In the genomic region with DNA sequence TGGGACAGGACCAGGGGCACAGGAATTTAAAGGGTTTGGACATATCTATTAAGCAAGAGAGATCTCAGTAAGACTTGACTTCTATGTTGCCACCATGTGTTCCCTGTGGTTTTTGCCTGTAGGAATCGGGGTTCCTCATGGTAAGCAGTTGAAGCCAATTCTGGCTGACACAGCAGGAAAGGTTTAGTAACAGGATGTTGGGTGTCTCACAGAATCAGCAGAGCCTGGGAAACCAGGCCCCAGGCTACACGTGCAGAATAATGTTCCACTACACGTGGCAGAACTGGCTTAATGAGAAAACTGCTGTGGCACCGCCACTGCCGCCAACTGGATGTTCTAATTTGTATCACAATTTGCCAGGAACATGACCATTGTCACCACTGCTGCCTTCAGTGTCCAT, we compare ENCODE assay signal across 10 cellular contexts.
DNase-seq lines count a peak whose midpoint lies in the region; ATAC-seq, FAIRE-seq and TF ChIP-seq lines count a peak whose summit lies in the region.
"Had no signal": no experiment of that assay in that cellular context is flagged by ENCODE, and none has a peak within 500 bp of the region (broad histone marks: within the 10 kb centered on the region; RNA-seq: fewer than 3 reads in every experiment).

No MANE protein-coding gene starts in this region.

- H3K36me3 ChIP-seq in A673 (ENCODE audit: insufficient read depth, low read length, poor library complexity, severe bottlenecking), result no peaks in the 10 kb centered on the region

- BruUV-seq in A673 (replicated peaks; lab: Mats Ljungman, UMichigan), result no TSS peak

- H3K9me3 ChIP-seq in A673 (ENCODE audit: low read depth, low read length, poor library complexity, severe bottlenecking), result no peaks in the 10 kb centered on the region

- no peak overlapping the region for H3K27ac Mint-ChIP-seq in glutamatergic neuron (ENCODE audit: unreplicated experiment)

- DNase-seq in A673 (ENCODE audit: low spot score), result peak; percentile 59
- no peak for DNase-seq in HTR-8/SVneo (ENCODE audit: insufficient read length, low spot score)
- peak; percentile 25 for DNase-seq in medulla oblongata (ENCODE audit: extremely low spot score)
- no peak for DNase-seq in glomerular visceral epithelial cell (ENCODE audit: extremely low spot score)
- no peak for DNase-seq in glutamatergic neuron
- DNase-seq in NCI-H2171 (lab: John Stamatoyannopoulos, UW), result no peak
- DNase-seq: NCI-H1930, OCI-M1 had no signal

- CTCF ChIA-PET in A673 (lab: Charles Lee), result interaction anchor here (1.1 kb wide), 1 partner anchor 30 kb away, joined by 3 read pairs; no protein-coding TSS in a partner anchor

- ATAC-seq in esophagus mucosa, result peak; percentile 72
- no peak for ATAC-seq in GM19328 (IDR thresholded peaks at IDR 0.05; ENCODE audit: unreplicated experiment)

- H3K4me3 ChIP-seq in A673 (ENCODE audit: low read depth, low read length, poor library complexity, severe bottlenecking), result no peak overlapping the region

- peaks cover 2% of the 10 kb centered on the region for H3K4me1 Mint-ChIP-seq in glutamatergic neuron (ENCODE audit: low read depth, unreplicated experiment)

- H3K27ac ChIP-seq in A673 (ENCODE audit: low read depth, low read length, poor library complexity, severe bottlenecking), result no peak overlapping the region

- no peaks in the 10 kb centered on the region for H3K27me3 ChIP-seq in A673 (replicated peaks; ENCODE audit: insufficient read depth, low read depth, low read length, poor library complexity)

- no peak for TF ChIP-seq CTCF in A673 (conservative IDR thresholded peaks at IDR 0.05; ENCODE audit: low read depth, low read length)
- TF ChIP-seq CTCF in glutamatergic neuron (IDR thresholded peaks at IDR 0.05; ENCODE audit: partially characterized antibody, unreplicated experiment), result no peak

- no peaks in the 10 kb centered on the region for H3K9me3 Mint-ChIP-seq in glutamatergic neuron (ENCODE audit: unreplicated experiment)

- H3K36me3 Mint-ChIP-seq in glutamatergic neuron (ENCODE audit: unreplicated experiment), result no peaks in the 10 kb centered on the region

- POLR2A ChIA-PET in A673 (lab: Charles Lee; ENCODE audit: low non-redundant PET), result no interaction called here

- peak; percentile 88 for FAIRE-seq in HTR-8/SVneo (lab: Jason Lieb, UNC)

- H3K27me3 Mint-ChIP-seq in glutamatergic neuron (ENCODE audit: unreplicated experiment), result peaks cover 9% of the 10 kb centered on the region

- H3K4me1 ChIP-seq in A673 (ENCODE audit: insufficient read depth, low read length, poor library complexity, severe bottlenecking), result peaks cover 49% of the 10 kb centered on the region

- intact Hi-C loops in A673 (cut with micrococcal nuclease; ENCODE audit: unreplicated experiment), result no loop called here

- H3K4me3 Mint-ChIP-seq in glutamatergic neuron (ENCODE audit: unreplicated experiment), result no peak overlapping the region

Comparison
In these comparisons a context has a peak if more than half of its experiments do, and no peak if none do; other contexts are left out.
1. DNase-seq: peak in A673 (single experiment) and medulla oblongata (single experiment); none in HTR-8/SVneo (single experiment), glomerular visceral epithelial cell (single experiment), glutamatergic neuron (single experiment) and NCI-H2171 (single experiment).